12 cellular contexts compared by ENCODE assay signal in the genomic region with DNA sequence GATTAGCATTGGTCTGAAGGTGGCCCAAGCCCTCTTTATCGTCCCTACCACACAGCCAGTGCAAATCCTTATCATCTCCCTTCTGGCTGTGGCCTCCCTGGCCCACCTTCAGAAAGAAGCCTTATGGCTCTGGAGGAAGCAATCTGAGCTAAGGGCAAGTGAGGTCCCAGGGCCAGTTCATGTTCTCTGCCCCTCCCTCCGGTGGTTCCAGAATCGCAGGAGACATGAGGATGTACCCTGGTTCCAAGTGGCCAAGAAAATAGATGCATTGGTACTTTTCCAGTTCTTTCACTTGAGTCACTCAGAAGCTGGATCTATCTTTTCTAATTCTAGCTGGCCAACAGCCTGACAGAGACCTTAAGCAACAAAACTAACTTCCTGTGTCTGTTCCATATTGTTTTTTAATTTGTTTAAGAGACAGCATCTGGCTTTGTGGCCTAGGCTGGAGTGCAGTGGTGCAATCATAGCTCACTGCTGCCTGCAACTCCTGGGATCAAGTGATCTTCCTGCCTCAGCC.
A peak's percentile ranks its signal among the peaks of the same experiment; 100 is the strongest.
DNase-seq lines count a peak whose midpoint lies in the region; ATAC-seq and TF ChIP-seq lines count a peak whose summit lies in the region.
"Had no signal": no experiment of that assay in that cellular context is flagged by ENCODE, and none has a peak within 500 bp of the region (broad histone marks: within the 10 kb centered on the region; RNA-seq: fewer than 3 reads in every experiment).

No MANE protein-coding gene starts in this region.

- H3K9me3 Mint-ChIP-seq in activated CD4-positive, alpha-beta T cell treated with anti-CD3 and anti-CD28 coated beads for 36 hours (ENCODE audit: low read depth) = peaks cover 6% of the 10 kb centered on the region

- no peaks in the 10 kb centered on the region for H3K36me3 Mint-ChIP-seq in activated CD4-positive, alpha-beta T cell treated with anti-CD3 and anti-CD28 coated beads for 36 hours (ENCODE audit: low read depth)

- TF ChIP-seq CTCF in fibroblast of pulmonary artery (IDR thresholded peaks at IDR 0.05; ENCODE audit: low read length, missing control alignments) = no peak

- CTCF ChIA-PET in activated CD4-positive, alpha-beta T cell treated with anti-CD3 and anti-CD28 coated beads for 36 hours (lab: Charles Lee) = interaction anchor here (1.2 kb wide), 1 partner anchor 23 kb away, joined by 3 read pairs; no protein-coding TSS in a partner anchor

- POLR2A ChIA-PET in activated CD4-positive, alpha-beta T cell treated with anti-CD3 and anti-CD28 coated beads for 36 hours (lab: Charles Lee) = no interaction called here

- peaks cover 5% of the 10 kb centered on the region for H3K27me3 Mint-ChIP-seq in activated CD4-positive, alpha-beta T cell treated with anti-CD3 and anti-CD28 coated beads for 36 hours

- H3K4me1 Mint-ChIP-seq in activated CD4-positive, alpha-beta T cell treated with anti-CD3 and anti-CD28 coated beads for 36 hours = no peaks in the 10 kb centered on the region
- H3K4me1 Mint-ChIP-seq: naive thymus-derived CD4-positive, alpha-beta T cell had no signal

- no peak overlapping the region for H3K4me3 Mint-ChIP-seq in activated CD4-positive, alpha-beta T cell treated with anti-CD3 and anti-CD28 coated beads for 36 hours
- H3K4me3 Mint-ChIP-seq: naive thymus-derived CD4-positive, alpha-beta T cell had no signal

- H3K4me3 ChIP-seq in fibroblast of pulmonary artery (replicated peaks; ENCODE audit: low read depth, low read length) = no peak overlapping the region
- H3K4me3 ChIP-seq: SJSA1 had no signal

- DNase-seq in EL = peak; percentile 47
- peak; percentile 51 for DNase-seq in SK-N-DZ (ENCODE audit: low spot score)
- peak; percentile 87 for DNase-seq in fibroblast of pulmonary artery (ENCODE audit: low read depth)
- DNase-seq in sciatic nerve (ENCODE audit: low spot score) = no peak
- DNase-seq in DMS 273 (lab: John Stamatoyannopoulos, UW; ENCODE audit: unreplicated experiment) = no peak
- DNase-seq in activated CD4-positive, alpha-beta T cell treated with anti-CD3 and anti-CD28 coated beads for 36 hours = no peak
- DNase-seq in hippocampal formation (lab: John Stamatoyannopoulos, UW) = no peak
- DNase-seq in activated effector memory CD4-positive, alpha-beta T cell treated with Interleukin-2 at 50 U/mL for 16 hours = no peak
- DNase-seq: naive thymus-derived CD4-positive, alpha-beta T cell; NCI-H2171; stimulated activated CD4-positive, alpha-beta T cell treated with anti-CD3 and anti-CD28 coated beads, Interleukin-4, amount 100 ng/mL, for 24 hours had no signal

- intact Hi-C loops in sciatic nerve (cut with DNase I) = no loop called here
- intact Hi-C loops in activated CD4-positive, alpha-beta T cell treated with anti-CD3 and anti-CD28 coated beads for 36 hours (cut with DNase I, micrococcal nuclease) = no loop called here

- H3K27ac Mint-ChIP-seq in activated CD4-positive, alpha-beta T cell treated with anti-CD3 and anti-CD28 coated beads for 36 hours = no peak overlapping the region
- H3K27ac Mint-ChIP-seq: naive thymus-derived CD4-positive, alpha-beta T cell had no signal

- ATAC-seq in sciatic nerve = peak; percentile 49
- ATAC-seq in activated CD4-positive, alpha-beta T cell treated with anti-CD3 and anti-CD28 coated beads for 36 hours = no peak
- ATAC-seq: naive thymus-derived CD4-positive, alpha-beta T cell had no signal

Comparison
In these comparisons a context has a peak if more than half of its experiments do, and no peak if none do; other contexts are left out.
1. DNase-seq: peak in EL (single experiment), SK-N-DZ (single experiment) and fibroblast of pulmonary artery (single experiment); none in sciatic nerve (single experiment), DMS 273 (single experiment), activated CD4-positive, alpha-beta T cell treated with anti-CD3 and anti-CD28 coated beads for 36 hours (single experiment), hippocampal formation (0 of 2) and activated effector memory CD4-positive, alpha-beta T cell treated with Interleukin-2 at 50 U/mL for 16 hours (single experiment).